Comparison of ENCODE assay signal across 1 cellular context in genomic region chr4:15681372-15682339, GRCh38.
TF ChIP-seq lines count a peak whose summit lies in the region.

Gene FAM200B (plus strand): TSS chr4:15681827. CDS start chr4:15686978, 5,151 bp downstream.

TF ChIP-seq in HCT116, 20 proteins besides CTCF, POLR2A, EP300 and RAD21 (continued from another document):
- TF ChIP-seq ZBTB33 (IDR thresholded peaks at IDR 0.05; ENCODE audit: extremely low read depth, insufficient replicate concordance, low read length) = peak; percentile 99
- TF ChIP-seq YY1 (IDR thresholded peaks at IDR 0.05; ENCODE audit: extremely low read depth, insufficient replicate concordance, low read depth, low read length) = peak; percentile 73
- peak; percentile 89 for TF ChIP-seq ZFX (IDR thresholded peaks at IDR 0.05)
- peak; percentile 82 for TF ChIP-seq POLR2AphosphoS5 (IDR thresholded peaks at IDR 0.05; ENCODE audit: low read depth, low read length)
- TF ChIP-seq SP1 (IDR thresholded peaks at IDR 0.05; ENCODE audit: low read depth) = peak; percentile 74
